Comparison of ENCODE assay signal across 30 cellular contexts in genomic region chr3:17166369-17166768, GRCh38.
DNase-seq lines count a peak whose midpoint lies in the region; TF ChIP-seq lines count a peak whose summit lies in the region.
"Had no signal": no experiment of that assay in that cellular context is flagged by ENCODE, and none has a peak within 500 bp of the region (broad histone marks: within the 10 kb centered on the region; RNA-seq: fewer than 3 reads in every experiment).

No MANE protein-coding gene starts in this region.

- no peak overlapping the region for H3K23ac ChIP-seq in neuronal stem cell (ENCODE audit: low read depth, low read length, poor library complexity)

- H2AK5ac ChIP-seq in neuronal stem cell (ENCODE audit: low read depth, low read length), result no peak overlapping the region

- WGBS in neuronal stem cell (ENCODE audit: extremely low coverage in 2 of 2, insufficient read length in 2 of 2, insufficient replicate concordance in 1 of 2), 2 donors, result no CpG with 5 or more reads among the region's 7 CpGs

- H2BK12ac ChIP-seq in neuronal stem cell (ENCODE audit: low read length), result no peak overlapping the region

- no peaks in the 10 kb centered on the region for H3K4me1 Mint-ChIP-seq in osteocyte (ENCODE audit: unreplicated experiment)

- no peaks in the 10 kb centered on the region for H3K79me1 ChIP-seq in neuronal stem cell (ENCODE audit: low read depth, low read length)

- no peaks in the 10 kb centered on the region for H3K4me1 ChIP-seq in neuronal stem cell (ENCODE audit: control insufficient read depth in 2 of 2, insufficient read depth in 1 of 2, low read depth in 1 of 2, low read length in 2 of 2)
- H3K4me1 ChIP-seq: pancreas had no signal

- H3K4ac ChIP-seq in neuronal stem cell (ENCODE audit: low read length), result no peak overlapping the region

- no peak overlapping the region for H2BK120ac ChIP-seq in neuronal stem cell (ENCODE audit: low read depth, low read length)

- H2AFZ ChIP-seq in neuronal stem cell (ENCODE audit: low read length), result no peak overlapping the region
- H2AFZ ChIP-seq: PC-9 had no signal

- H3K4me3 Mint-ChIP-seq in osteocyte (ENCODE audit: unreplicated experiment), result no peak overlapping the region
- H3K4me3 Mint-ChIP-seq: activated naive CD8-positive, alpha-beta T cell; activated T-helper 1 cell treated with anti-CD3 and anti-CD28 coated beads, Interleukin-12 subunit alpha, Interleukin-12 subunit beta, Interleukin-2, Interleukin-4 antibody, amounts not matched to agents 30 ng/mL and 10 ng/mL and 1 ng/mL, durations not matched to agents 14 hours and 24 hours and 36 hours; nephron had no signal

- no peak for TF ChIP-seq CTCF in osteocyte (IDR thresholded peaks at IDR 0.05)

- no peak overlapping the region for H2BK5ac ChIP-seq in neuronal stem cell (ENCODE audit: low read length)

- no peaks in the 10 kb centered on the region for H3K9me3 ChIP-seq in neuronal stem cell (replicated peaks in 1 of 2; ENCODE audit: control insufficient read depth in 2 of 2, insufficient read depth in 1 of 2, low read depth in 1 of 2, low read length in 2 of 2)
- H3K9me3 ChIP-seq: mucosa of descending colon, pancreas had no signal

- no peak overlapping the region for H3K4me3 ChIP-seq in neuronal stem cell (ENCODE audit: low read length in 2 of 2)
- H3K4me3 ChIP-seq: cardiac muscle cell, coronary artery, lung, mucosa of descending colon, pancreas, PC-9, smooth muscle cell had no signal

- H3K18ac ChIP-seq in neuronal stem cell (ENCODE audit: low read length), result no peak overlapping the region

- no peak overlapping the region for H3K27ac ChIP-seq in neuronal stem cell (replicated peaks; ENCODE audit: low read length)
- H3K27ac ChIP-seq: 22Rv1, cardiac muscle cell, coronary artery, pancreas, PC-9 had no signal

- H3K14ac ChIP-seq in neuronal stem cell (ENCODE audit: low read length), result no peak overlapping the region

- peaks cover 19% of the 10 kb centered on the region for H3K36me3 Mint-ChIP-seq in osteocyte (ENCODE audit: unreplicated experiment)

- H3K27ac Mint-ChIP-seq in osteocyte (ENCODE audit: unreplicated experiment), result no peak overlapping the region
- H3K27ac Mint-ChIP-seq: activated naive CD8-positive, alpha-beta T cell; activated T-helper 1 cell treated with anti-CD3 and anti-CD28 coated beads, Interleukin-12 subunit alpha, Interleukin-12 subunit beta, Interleukin-2, Interleukin-4 antibody, amounts not matched to agents 30 ng/mL and 10 ng/mL and 1 ng/mL, durations not matched to agents 14 hours and 24 hours and 36 hours; nephron had no signal

- no peak overlapping the region for H4K91ac ChIP-seq in neuronal stem cell (ENCODE audit: low read depth, low read length, poor library complexity)

- no peaks in the 10 kb centered on the region for H3K9me3 Mint-ChIP-seq in osteocyte (ENCODE audit: unreplicated experiment)
- H3K9me3 Mint-ChIP-seq: activated T-helper 1 cell treated with anti-CD3 and anti-CD28 coated beads, Interleukin-12 subunit alpha, Interleukin-12 subunit beta, Interleukin-2, Interleukin-4 antibody, amounts not matched to agents 30 ng/mL and 10 ng/mL and 1 ng/mL, durations not matched to agents 14 hours and 24 hours and 36 hours; nephron had no signal

- DNase-seq in DMS 273 (lab: John Stamatoyannopoulos, UW; ENCODE audit: unreplicated experiment) (peak; percentile 31), DMS 273 treated with DMSO at 0.1 percent for 48 hours (lab: John Stamatoyannopoulos, UW) (no peak), SIG-M5 (lab: John Stamatoyannopoulos, UW) (no peak), osteocyte (ENCODE audit: extremely low spot score, unreplicated experiment) (no peak), neuronal stem cell (ENCODE audit: low spot score) (no peak)
- DNase-seq in stimulated activated CD4-positive, alpha-beta T cell treated with anti-CD3 and anti-CD28 coated beads, Interleukin-4, amount 100 ng/mL, for 1 hour, result peak; percentile 15
- no peak for DNase-seq in stimulated activated CD4-positive, alpha-beta T cell treated with anti-CD3 and anti-CD28 coated beads, Interleukin-4, amount 100 ng/mL, for 24 hours
- DNase-seq in activated naive CD4-positive, alpha-beta T cell treated with anti-CD3 and anti-CD28 coated beads, Interleukin-2, amount 50 U/mL, for 16 hours, result peak; percentile 25
- DNase-seq: activated CD8-positive, alpha-beta memory T cell treated with anti-CD3 and anti-CD28 coated beads, Interleukin-2, amount 50 U/mL, for 4 hours; aorta; effector memory CD4-positive, alpha-beta T cell; mucosa of descending colon; NCI-H1436; NCI-H2081 treated with DMSO at 0.1 percent for 48 hours; NCI-H345; NCI-H774; pancreas; PC-9; SHP77 treated with DMSO at 0.1 percent for 48 hours; stimulated activated CD4-positive, alpha-beta T cell treated with anti-CD3 and anti-CD28 coated beads, Interleukin-1b, Interleukin-23, amount 100 ng/mL, for 48 hours; SW 1271; T-helper 9 cell had no signal

- no peak overlapping the region for H2BK15ac ChIP-seq in neuronal stem cell (ENCODE audit: low read length)

- H3K9ac ChIP-seq in neuronal stem cell (ENCODE audit: low read depth, low read length, poor library complexity), result no peak overlapping the region

- no peaks in the 10 kb centered on the region for H3K27me3 ChIP-seq in neuronal stem cell (ENCODE audit: control insufficient read depth in 3 of 3, insufficient read depth in 3 of 3, low read depth in 1 of 3, low read length in 3 of 3)
- H3K27me3 ChIP-seq: cardiac muscle cell, pancreas had no signal

- no peaks in the 10 kb centered on the region for H3K27me3 Mint-ChIP-seq in osteocyte (ENCODE audit: unreplicated experiment)
- H3K27me3 Mint-ChIP-seq: activated naive CD8-positive, alpha-beta T cell had no signal

- no peak overlapping the region for H4K8ac ChIP-seq in neuronal stem cell (ENCODE audit: low read depth, low read length)

- peaks cover 5 to 26% of the 10 kb centered on the region in 2 donors for H3K36me3 ChIP-seq in neuronal stem cell (replicated peaks in 1 of 2; ENCODE audit: control insufficient read depth in 2 of 2, insufficient read depth in 2 of 2, low read length in 2 of 2)

- no peak overlapping the region for H3K4me2 ChIP-seq in neuronal stem cell (ENCODE audit: insufficient read depth, low read length, poor library complexity, severe bottlenecking)
- H3K4me2 ChIP-seq: PC-9, smooth muscle cell had no signal

Comparison
In these comparisons a context has a peak if more than half of its experiments do, and no peak if none do; other contexts are left out.
1. DNase-seq: peak in DMS 273 (single experiment), stimulated activated CD4-positive, alpha-beta T cell treated with anti-CD3 and anti-CD28 coated beads, Interleukin-4, amount 100 ng/mL, for 1 hour (single experiment) and activated naive CD4-positive, alpha-beta T cell treated with anti-CD3 and anti-CD28 coated beads, Interleukin-2, amount 50 U/mL, for 16 hours (single experiment); none in DMS 273 treated with DMSO at 0.1 percent for 48 hours (single experiment), stimulated activated CD4-positive, alpha-beta T cell treated with anti-CD3 and anti-CD28 coated beads, Interleukin-4, amount 100 ng/mL, for 24 hours (single experiment), SIG-M5 (single experiment), osteocyte (single experiment) and neuronal stem cell (single experiment).